In the genomic region with DNA sequence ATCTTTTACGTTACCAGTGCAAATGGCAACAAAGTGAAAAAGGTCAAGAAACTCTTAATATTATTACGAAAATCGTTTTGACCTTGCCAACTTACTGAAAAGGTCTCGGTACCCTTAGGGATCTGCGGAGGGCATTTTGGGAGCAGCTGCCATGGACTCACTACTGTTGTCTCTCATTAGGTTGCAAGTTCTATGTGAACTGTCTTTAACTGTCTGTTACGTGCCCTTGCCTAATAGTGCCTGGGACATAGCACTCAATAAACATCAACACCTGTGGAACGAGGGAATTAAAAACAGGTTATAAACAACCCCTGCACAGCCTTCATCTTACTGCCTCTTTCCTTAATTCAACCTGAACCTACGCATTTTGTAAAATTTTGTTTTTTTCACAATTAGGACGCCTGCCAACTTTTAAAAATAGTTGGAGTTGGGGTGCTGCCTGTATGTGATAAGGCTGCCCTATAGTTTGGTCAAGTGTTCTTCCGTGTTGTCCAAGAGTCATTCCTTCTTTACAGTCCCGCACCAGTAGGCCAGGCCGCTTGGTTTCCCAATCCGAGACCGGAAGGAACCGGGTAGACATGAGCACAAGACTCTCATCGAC, we compare ENCODE assay signal across 8 cellular contexts. TPM values are rescaled to one million over a fixed set of nuclear protein-coding genes. Genes with fewer than 3 reads are reported as not detected.
DNase-seq lines count a peak whose midpoint lies in the region; ATAC-seq and TF ChIP-seq lines count a peak whose summit lies in the region.

No MANE protein-coding gene starts in this region.

- peak overlapping the region; percentile 98 for H3K27ac ChIP-seq in BLaER1
- peak overlapping the region; percentile 98 to 99 (median 99) for H3K27ac ChIP-seq in thyroid gland

- H4K20me1 ChIP-seq in BLaER1: peaks cover 31% of the 10 kb centered on the region

- ATAC-seq in GM19455 (IDR thresholded peaks at IDR 0.05; ENCODE audit: unreplicated experiment): peak; percentile 31
- ATAC-seq in HG03558 (IDR thresholded peaks at IDR 0.05; ENCODE audit: extremely low read depth, unreplicated experiment): peak; percentile 4
- peak; percentile 43 for ATAC-seq in left colon

- H3K9ac ChIP-seq in BLaER1: peak overlapping the region; percentile 97

- H3K27me3 ChIP-seq in BLaER1: no peaks in the 10 kb centered on the region
- no peaks in the 10 kb centered on the region for H3K27me3 ChIP-seq in thyroid gland

- no peak for TF ChIP-seq POLR2A in thyroid gland (IDR thresholded peaks at IDR 0.05)

- intact Hi-C loops in left colon (cut with DNase I, micrococcal nuclease): loop anchor here in 1 of 2 donors (5.0 kb wide), 1 partner anchor 221 kb away; no protein-coding TSS in a partner anchor
- intact Hi-C loops in thyroid gland (cut with DNase I): loop anchor here (5.0 kb wide), 1 partner anchor 216 kb away; a partner anchor contains a TSS

- H3K4me3 ChIP-seq in BLaER1 (peak overlapping the region; percentile 83), thyroid gland (replicated peaks in 1 of 3) (peak overlapping the region in 2 of 3 donors; percentile 54 to 74)

- no peak for TF ChIP-seq CTCF in thyroid gland (IDR thresholded peaks at IDR 0.05)

- H3K4me2 ChIP-seq in BLaER1: peak overlapping the region; percentile 87

- WGBS in thyroid gland, 2 donors: 23 to 24% methylated on average over 16 of the region's 16 CpGs

- H3K4me1 ChIP-seq in BLaER1 (peaks cover 32% of the 10 kb centered on the region), thyroid gland (peaks cover 17 to 28% of the 10 kb centered on the region in 2 donors)

- H3K36me3 ChIP-seq in BLaER1 (peaks cover 7% of the 10 kb centered on the region), thyroid gland (no peaks in the 10 kb centered on the region)

- peak; percentile 9 for DNase-seq in astrocyte of the hippocampus (ENCODE audit: low read depth, low spot score)
- no peak for DNase-seq in left colon
- no peak for DNase-seq in thyroid gland
- no peak for DNase-seq in activated CD8-positive, alpha-beta memory T cell treated with anti-CD3 and anti-CD28 coated beads, Interleukin-2, amount 50 U/mL, for 48 hours
- no peak for DNase-seq in retina

- peaks cover 2% of the 10 kb centered on the region; the same call in 1 of the 2 replicates for H3K9me3 ChIP-seq in BLaER1
- no peaks in the 10 kb centered on the region for H3K9me3 ChIP-seq in thyroid gland

RNA-seq across cellular contexts. Expression of a gene that starts 0.5 kb away (rescaled TPM):
- 10 to 100 TPM; 49.4 to 55.6 TPM for total RNA-seq in left colon
- total RNA-seq in thyroid gland: 100 to 1,000 TPM; 124 to 236 (median 192) TPM
